Comparison of ENCODE assay signal across 9 cellular contexts in the genomic region with DNA sequence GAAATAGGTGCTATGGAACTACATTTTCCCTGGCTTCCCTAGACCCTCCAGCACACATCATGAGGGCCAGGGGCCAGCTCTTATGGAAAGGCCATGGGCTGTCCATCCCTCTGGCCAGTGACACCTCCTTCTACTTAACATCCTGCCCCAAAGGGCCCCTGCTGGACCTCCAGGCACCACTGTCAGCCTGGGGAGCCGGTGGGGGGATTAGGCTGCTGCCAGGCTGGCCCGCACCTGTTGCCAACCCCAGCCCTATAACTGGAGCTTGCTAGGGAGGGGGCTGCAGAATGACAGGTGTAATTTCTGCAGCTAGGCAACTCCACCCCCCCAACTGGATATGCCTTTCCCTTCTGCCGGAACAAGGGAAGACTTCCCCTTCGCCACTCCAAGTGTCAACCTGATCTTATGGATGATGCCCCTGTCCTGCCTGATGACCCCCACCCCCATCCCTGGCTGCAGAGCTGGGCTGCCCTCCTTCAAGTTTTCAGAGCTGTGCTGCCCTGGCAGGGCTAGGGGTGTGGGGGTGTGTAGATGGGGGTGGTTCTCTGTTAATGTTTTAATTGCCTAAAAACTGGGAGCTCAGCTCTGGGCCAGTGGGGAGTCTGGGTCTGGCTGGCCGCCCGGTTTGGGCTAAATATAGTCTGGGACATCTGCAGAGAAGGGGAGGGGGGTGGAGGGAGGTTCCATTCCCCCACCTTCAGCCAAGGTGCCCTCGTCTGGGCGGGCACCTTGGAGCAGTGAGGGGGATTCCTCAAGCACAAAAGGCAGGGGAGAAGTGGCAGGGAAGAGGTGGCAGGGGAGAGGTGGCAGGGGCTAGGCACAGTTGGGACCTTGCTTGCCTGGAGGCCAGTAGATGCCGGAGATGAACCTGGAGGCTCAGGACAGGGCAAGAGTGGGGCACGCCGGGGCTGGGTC. TPM values are rescaled to one million over a fixed set of nuclear protein-coding genes. Genes with fewer than 3 reads are reported as not detected.
DNase-seq lines count a peak whose midpoint lies in the region; ATAC-seq, FAIRE-seq and TF ChIP-seq lines count a peak whose summit lies in the region.
"Had no signal": no experiment of that assay in that cellular context is flagged by ENCODE, and none has a peak within 500 bp of the region (broad histone marks: within the 10 kb centered on the region; RNA-seq: fewer than 3 reads in every experiment).

No MANE protein-coding gene starts in this region.

- no peak for TF ChIP-seq POLR2A in Peyer's patch (IDR thresholded peaks at IDR 0.05)

- H3K36me3 Mint-ChIP-seq in progenitor cell of endocrine pancreas (ENCODE audit: insufficient read depth), result no peaks in the 10 kb centered on the region

- peak overlapping the region; percentile 84 to 98 (median 90) for H3K27ac ChIP-seq in Peyer's patch

- TF ChIP-seq CTCF in Peyer's patch (IDR thresholded peaks at IDR 0.05) (no peak), epithelial cell of esophagus (IDR thresholded peaks at IDR 0.05; ENCODE audit: insufficient read depth, low read depth, low read length, missing control alignments) (no peak), progenitor cell of endocrine pancreas (IDR thresholded peaks at IDR 0.05; ENCODE audit: unreplicated experiment) (no peak)

- ATAC-seq in GM21367 (IDR thresholded peaks at IDR 0.05; ENCODE audit: unreplicated experiment), result no peak
- no peak for ATAC-seq in HG03378 (IDR thresholded peaks at IDR 0.05; ENCODE audit: unreplicated experiment)

- H3K9me3 ChIP-seq in Peyer's patch, result no peaks in the 10 kb centered on the region

- peaks cover 47% of the 10 kb centered on the region for H3K4me1 Mint-ChIP-seq in progenitor cell of endocrine pancreas (ENCODE audit: low read depth)

- H3K4me1 ChIP-seq in Peyer's patch, result peaks cover 13 to 91% (median 58%) of the 10 kb centered on the region in 4 donors

- no peak for FAIRE-seq in HTR-8/SVneo (lab: Jason Lieb, UNC)

- no peaks in the 10 kb centered on the region for H3K27me3 ChIP-seq in Peyer's patch

- H3K27me3 Mint-ChIP-seq in progenitor cell of endocrine pancreas, result no peaks in the 10 kb centered on the region

- H3K4me3 ChIP-seq in Peyer's patch (peak overlapping the region; percentile 30 to 95 (median 46)), epithelial cell of esophagus (ENCODE audit: low read length) (peak overlapping the region; percentile 3)

- no peaks in the 10 kb centered on the region for H3K36me3 ChIP-seq in Peyer's patch

- H3K4me3 Mint-ChIP-seq in progenitor cell of endocrine pancreas (ENCODE audit: low read depth), result no peak overlapping the region

- H3K27ac Mint-ChIP-seq in progenitor cell of endocrine pancreas, result peak overlapping the region; percentile 56

- no peaks in the 10 kb centered on the region for H3K9me3 Mint-ChIP-seq in progenitor cell of endocrine pancreas (ENCODE audit: low read depth)

- DNase-seq in GM03348 (ENCODE audit: low spot score), result peak; percentile 15
- peak in 1 of 3 donors; percentile 53 for DNase-seq in Peyer's patch
- DNase-seq in epithelial cell of esophagus (ENCODE audit: low read depth), result no peak
- no peak for DNase-seq in progenitor cell of endocrine pancreas (ENCODE audit: low spot score, unreplicated experiment)
- DNase-seq in HTR-8/SVneo (ENCODE audit: insufficient read length, low spot score), result no peak
- DNase-seq in middle frontal gyrus (ENCODE audit: extremely low spot score, low spot score), result no peak

RNA-seq across cellular contexts. Expression of gene RARA, which starts 12.8 kb away (rescaled TPM):
- total RNA-seq in Peyer's patch (10 to 100 TPM; 46.2 to 93.3 (median 72.1) TPM), progenitor cell of endocrine pancreas (50.8 and 51.3 TPM in 2 replicates)

RNA-seq across cellular contexts. Expression of gene CDC6, which starts 34.1 kb away (rescaled TPM):
- 10 to 100 TPM in 1 of 4 donors, 1 to 10 TPM in 3; 2.5 to 21.5 (median 3.4) TPM for total RNA-seq in Peyer's patch
- 35.7 and 38.5 TPM in 2 replicates for total RNA-seq in progenitor cell of endocrine pancreas

RNA-seq across cellular contexts. Expression of gene GJD3, which starts 42.8 kb away (rescaled TPM):
- total RNA-seq in Peyer's patch, result 1 to 10 TPM in 1 of 4 donors, not detected in 3; 1.6 TPM
- not detected in 2 replicates for total RNA-seq in progenitor cell of endocrine pancreas
- total RNA-seq: HT1080 had no signal
